Comparison of ENCODE assay signal across 11 cellular contexts in the genomic region with DNA sequence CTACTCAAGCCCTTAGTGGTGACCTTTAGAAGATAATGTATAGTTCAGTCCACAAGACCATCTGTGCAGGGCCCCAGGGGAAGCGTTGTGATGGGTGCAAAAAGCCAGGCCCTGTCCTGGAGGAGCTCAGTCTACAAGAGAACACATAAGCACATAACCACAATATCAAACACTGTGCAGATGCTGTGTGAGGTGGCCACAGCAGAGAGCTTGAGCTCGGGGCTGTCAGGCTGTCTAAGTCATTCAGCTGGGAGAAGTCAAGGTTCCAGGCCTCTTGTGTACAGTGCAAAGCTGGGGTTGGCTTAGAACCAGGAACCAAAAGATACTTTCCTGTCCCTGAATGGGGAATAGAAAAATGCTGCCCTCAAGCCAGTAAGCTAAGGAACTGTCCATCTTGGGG.
"Had no signal": no experiment of that assay in that cellular context is flagged by ENCODE, and none has a peak within 500 bp of the region (broad histone marks: within the 10 kb centered on the region; RNA-seq: fewer than 3 reads in every experiment).

No MANE protein-coding gene starts in this region.

- H3K27me3 ChIP-seq: esophagus muscularis mucosa, neural progenitor cell, ovary had no signal

- H3K4me3 Mint-ChIP-seq: activated naive CD8-positive, alpha-beta T cell; neural progenitor cell; T-helper 2 cell treated with Interferon-gamma antibody and Interleukin-4, amounts not matched to agents 5 μg/mL and 100 μg/mL, for 36 hours; type B pancreatic cell had no signal

- H3K36me3 Mint-ChIP-seq: activated naive CD8-positive, alpha-beta T cell; neural progenitor cell had no signal

- H3K9ac ChIP-seq: neural progenitor cell had no signal

- H3K27ac ChIP-seq: esophagus muscularis mucosa, neural progenitor cell, ovary had no signal

- H3K9me3 Mint-ChIP-seq: neural progenitor cell; T-helper 2 cell treated with Interferon-gamma antibody and Interleukin-4, amounts not matched to agents 5 μg/mL and 100 μg/mL, for 36 hours had no signal

- DNase-seq: activated CD4-positive, alpha-beta T cell treated with anti-CD3 and anti-CD28 coated beads, Interleukin-2, amount 50 U/mL, for 4 hours; activated CD4-positive, CD25-positive, alpha-beta regulatory T cell treated with anti-CD3 and anti-CD28 coated beads, Interleukin-2, amount 50 U/mL, for 72 hours; activated effector memory CD4-positive, alpha-beta T cell treated with Interleukin-2 at 50 U/mL for 16 hours; activated T-cell treated with anti-CD3 and anti-CD28 coated beads, Interleukin-2, amount 50 U/mL, for 1 hour; ovary; SW 1271 had no signal

- H3K4me3 ChIP-seq: esophagus muscularis mucosa, neural progenitor cell, ovary had no signal

- H3K4me1 ChIP-seq: neural progenitor cell had no signal

- H3K4me2 ChIP-seq: neural progenitor cell had no signal

- H3K27ac Mint-ChIP-seq: activated naive CD8-positive, alpha-beta T cell; neural progenitor cell; T-helper 2 cell treated with Interferon-gamma antibody and Interleukin-4, amounts not matched to agents 5 μg/mL and 100 μg/mL, for 36 hours; type B pancreatic cell had no signal

- H2AFZ ChIP-seq: neural progenitor cell had no signal

- H3K9me3 ChIP-seq: esophagus muscularis mucosa, ovary had no signal

- H3K36me3 ChIP-seq: esophagus muscularis mucosa, neural progenitor cell, ovary had no signal
